ENCODE assay signal across 8 cellular contexts in the genomic region with DNA sequence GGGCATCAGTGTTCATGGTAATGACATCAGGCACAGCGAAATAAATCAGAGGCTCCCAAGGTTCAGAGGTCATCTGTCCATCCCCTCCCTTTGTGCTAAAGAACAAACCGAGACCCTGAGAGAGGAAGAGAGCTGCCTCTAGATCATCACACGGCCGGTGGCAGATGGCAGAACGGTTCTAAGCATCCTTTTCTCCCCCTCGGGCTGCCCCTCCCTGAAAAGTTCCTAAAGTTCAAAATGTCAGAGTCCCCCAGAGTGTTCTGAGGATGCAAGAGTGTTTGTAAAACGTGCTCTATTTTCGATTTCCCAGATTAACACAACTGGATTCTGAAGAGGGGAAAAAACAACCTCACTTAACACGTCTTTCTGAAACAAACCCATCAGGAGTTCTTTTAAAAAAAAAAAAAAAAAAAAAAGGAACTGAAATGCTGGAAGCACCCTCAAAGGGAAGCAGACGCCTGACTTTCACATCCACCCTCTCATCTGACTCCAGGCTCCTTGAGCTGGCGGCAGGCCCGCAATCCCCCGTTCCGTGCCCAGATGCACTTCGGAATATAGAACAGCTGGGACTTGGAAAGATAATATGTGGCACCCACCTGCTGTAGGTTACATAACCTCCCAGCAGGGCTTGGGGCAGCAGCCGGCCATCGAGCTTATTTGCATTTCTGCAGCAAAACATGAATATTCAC.
DNase-seq lines count a peak whose midpoint lies in the region; ATAC-seq, FAIRE-seq and TF ChIP-seq lines count a peak whose summit lies in the region.

No MANE protein-coding gene starts in this region.

- DNase-seq in GM12892 (ENCODE audit: insufficient read length) (no peak), NCI-H2171 (lab: John Stamatoyannopoulos, UW) (peak; percentile 80), chondrocyte (ENCODE audit: low spot score) (no peak), mesothelial cell of epicardium (ENCODE audit: low spot score in 2 of 2, unreplicated experiment in 2 of 2) (no peak), ecto neural progenitor cell (ENCODE audit: low spot score) (no peak)

- no peak overlapping the region for H3K27ac Mint-ChIP-seq in chondrocyte (ENCODE audit: unreplicated experiment)
- no peak overlapping the region for H3K27ac Mint-ChIP-seq in mesothelial cell of epicardium

- no peak for ATAC-seq in GM21360 (IDR thresholded peaks at IDR 0.05; ENCODE audit: unreplicated experiment)
- no peak for ATAC-seq in GM19455 (IDR thresholded peaks at IDR 0.05; ENCODE audit: unreplicated experiment)
- no peak for ATAC-seq in HG02678 (IDR thresholded peaks at IDR 0.05; ENCODE audit: unreplicated experiment)

- peak overlapping the region; percentile 35 for H3K4me3 Mint-ChIP-seq in chondrocyte (ENCODE audit: unreplicated experiment)
- H3K4me3 Mint-ChIP-seq in mesothelial cell of epicardium = peak overlapping the region; percentile 50

- H3K4me1 Mint-ChIP-seq in chondrocyte (ENCODE audit: low read depth) = peaks cover 35% of the 10 kb centered on the region
- peaks cover 42% of the 10 kb centered on the region for H3K4me1 Mint-ChIP-seq in mesothelial cell of epicardium

- TF ChIP-seq CTCF in chondrocyte (IDR thresholded peaks at IDR 0.05) = no peak
- no peak for TF ChIP-seq CTCF in mesothelial cell of epicardium (IDR thresholded peaks at IDR 0.05; ENCODE audit: unreplicated experiment)

- H3K36me3 Mint-ChIP-seq in chondrocyte (ENCODE audit: low read depth) = no peaks in the 10 kb centered on the region
- H3K36me3 Mint-ChIP-seq in mesothelial cell of epicardium = peaks cover 5% of the 10 kb centered on the region

- peak; percentile 67 for FAIRE-seq in GM12892 (lab: Jason Lieb, UNC)

- H3K27me3 Mint-ChIP-seq in chondrocyte (ENCODE audit: low read depth) = peaks cover 9% of the 10 kb centered on the region
- H3K27me3 Mint-ChIP-seq in mesothelial cell of epicardium (ENCODE audit: low read depth) = peaks cover 63% of the 10 kb centered on the region

- TF ChIP-seq POLR2A in GM12892 (IDR thresholded peaks at IDR 0.05; ENCODE audit: low read depth, low read length) = no peak

- H3K9me3 Mint-ChIP-seq in chondrocyte (ENCODE audit: low read depth) (no peaks in the 10 kb centered on the region), mesothelial cell of epicardium (no peaks in the 10 kb centered on the region)
